10 cellular contexts compared by ENCODE assay signal in genomic region chr12:45231515-45232145, GRCh38. TPM values are rescaled to one million over a fixed set of nuclear protein-coding genes. Genes with fewer than 3 reads are reported as not detected.
DNase-seq lines count a peak whose midpoint lies in the region; ATAC-seq, FAIRE-seq and TF ChIP-seq lines count a peak whose summit lies in the region.
"Had no signal": no experiment of that assay in that cellular context is flagged by ENCODE, and none has a peak within 500 bp of the region (broad histone marks: within the 10 kb centered on the region; RNA-seq: fewer than 3 reads in every experiment).

No MANE protein-coding gene starts in this region.

- H3K9me3 Mint-ChIP-seq in activated naive CD4-positive, alpha-beta T cell treated with anti-CD3 and anti-CD28 coated beads for 36 hours, result peaks cover under 1% of the 10 kb centered on the region

- H3K27me3 ChIP-seq in Panc1 (ENCODE audit: control insufficient read depth, insufficient read depth, low read length) (no peaks in the 10 kb centered on the region), endothelial cell of umbilical vein (ENCODE audit: control insufficient read depth in 2 of 2, insufficient read depth in 2 of 2, low read length in 2 of 2) (no peaks in the 10 kb centered on the region), rectal smooth muscle tissue (ENCODE audit: control insufficient read depth, insufficient read depth, low read length) (no peaks in the 10 kb centered on the region), ovary (no peaks in the 10 kb centered on the region), spleen (replicated peaks in 1 of 7) (no peaks in the 10 kb centered on the region)

- H3K4me1 Mint-ChIP-seq in activated naive CD4-positive, alpha-beta T cell treated with anti-CD3 and anti-CD28 coated beads for 36 hours (ENCODE audit: low read depth), result peaks cover 60% of the 10 kb centered on the region

- POLR2A ChIA-PET in Panc1 (lab: Charles Lee) (interaction anchor here (0.6 to 1.0 kb wide), 2 partner anchors 13 to 16 kb away, joined by 3 to 8 read pairs; no protein-coding TSS in a partner anchor), endothelial cell of umbilical vein (lab: Charles Lee) (interaction anchor here (1.9 kb wide), 1 partner anchor 13 kb away, joined by 4 read pairs; no protein-coding TSS in a partner anchor)

- TF ChIP-seq CTCF in Panc1 (IDR thresholded peaks at IDR 0.05) (no peak), endothelial cell of umbilical vein (IDR thresholded peaks at IDR 0.05; ENCODE audit: extremely low read depth in 1 of 2, insufficient read depth in 1 of 2, low read depth in 1 of 2, low read length in 2 of 2) (no peak), ovary (IDR thresholded peaks at IDR 0.05) (no peak), spleen (IDR thresholded peaks at IDR 0.05 in 8 of 11, conservative IDR thresholded peaks at IDR 0.05 in 3 of 11) (no peak)

- CTCF ChIA-PET in Panc1 (lab: Charles Lee), result no interaction called here
- CTCF ChIA-PET in endothelial cell of umbilical vein (lab: Charles Lee), result interaction anchor here (0.9 to 4.5 kb wide), 7 partner anchors 10 to 157 kb away, joined by 3 to 44 read pairs (median 3); no protein-coding TSS in a partner anchor
- CTCF ChIA-PET in activated naive CD4-positive, alpha-beta T cell treated with anti-CD3 and anti-CD28 coated beads for 36 hours (lab: Charles Lee), result interaction anchor here (0.7 to 2.4 kb wide), 2 partner anchors 16 to 18 kb away, joined by 3 to 7 read pairs; partner anchors contain the start of gene ANO6

- H3K79me2 ChIP-seq in endothelial cell of umbilical vein (ENCODE audit: control insufficient read depth, insufficient read depth, low read length), result peaks cover 45% of the 10 kb centered on the region

- peaks cover under 1% of the 10 kb centered on the region for H3K36me3 Mint-ChIP-seq in activated naive CD4-positive, alpha-beta T cell treated with anti-CD3 and anti-CD28 coated beads for 36 hours (ENCODE audit: low read depth)

- H3K9me3 ChIP-seq in Panc1 (ENCODE audit: control insufficient read depth, insufficient read depth, low read depth, low read length) (no peaks in the 10 kb centered on the region), endothelial cell of umbilical vein (replicated peaks; ENCODE audit: control insufficient read depth, insufficient read depth, low read length) (no peaks in the 10 kb centered on the region), ovary (no peaks in the 10 kb centered on the region), spleen (no peaks in the 10 kb centered on the region)

- H3K27ac ChIP-seq in Panc1 (ENCODE audit: low read length) (peak overlapping the region; percentile 99), endothelial cell of umbilical vein (ENCODE audit: insufficient read depth, low read depth, low read length) (peak overlapping the region; percentile 100), rectal smooth muscle tissue (ENCODE audit: low read depth, low read length) (peak overlapping the region; percentile 78), ovary (no peak overlapping the region), spleen (no peak overlapping the region)

- no peaks in the 10 kb centered on the region for H3K9me1 ChIP-seq in endothelial cell of umbilical vein (replicated peaks; ENCODE audit: control insufficient read depth, extremely low read depth, insufficient read depth, low read length)

- TF ChIP-seq POLR2A in endothelial cell of umbilical vein (IDR thresholded peaks at IDR 0.05; ENCODE audit: low read depth, low read length) (no peak), ovary (IDR thresholded peaks at IDR 0.05) (no peak), spleen (IDR thresholded peaks at IDR 0.05) (no peak)

- TF ChIP-seq EP300 in ovary (IDR thresholded peaks at IDR 0.05), result no peak

- DNase-seq in GM04504 (ENCODE audit: low read depth) (peak; percentile 57), Panc1 (ENCODE audit: low read depth, low spot score) (no peak), endothelial cell of umbilical vein (ENCODE audit: low read depth, low spot score) (peak; percentile 82), ovary (no peak), spleen (no peak)
- DNase-seq in activated naive CD4-positive, alpha-beta T cell treated with anti-CD3 and anti-CD28 coated beads for 36 hours, result no peak
- DNase-seq: activated CD4-positive, alpha-beta T cell treated with anti-CD3 and anti-CD28 coated beads for 4 hours; small intestine had no signal

- H3K27me3 Mint-ChIP-seq in activated naive CD4-positive, alpha-beta T cell treated with anti-CD3 and anti-CD28 coated beads for 36 hours (ENCODE audit: low read depth), result no peaks in the 10 kb centered on the region

- intact Hi-C loops in Panc1 (cut with micrococcal nuclease; ENCODE audit: unreplicated experiment), result no loop called here
- intact Hi-C loops in endothelial cell of umbilical vein (cut with micrococcal nuclease), result loop anchor here (2.0 kb wide), 1 partner anchor 39 kb away; no protein-coding TSS in a partner anchor
- intact Hi-C loops in ovary (cut with DNase I), result loop anchor here in 1 of 4 donors (10.0 kb wide), 1 partner anchor 53 kb away; no protein-coding TSS in a partner anchor
- intact Hi-C loops in spleen (cut with DNase I; ENCODE audit: low total_unique reads), result no loop called here
- intact Hi-C loops in activated naive CD4-positive, alpha-beta T cell treated with anti-CD3 and anti-CD28 coated beads for 36 hours (cut with micrococcal nuclease), result loop anchor here (5.0 to 10.0 kb wide), 5 partner anchors 286 to 1563 kb away; no protein-coding TSS in a partner anchor

- H3K36me3 ChIP-seq in Panc1 (ENCODE audit: control insufficient read depth, insufficient read depth, low read length) (no peaks in the 10 kb centered on the region), endothelial cell of umbilical vein (ENCODE audit: control insufficient read depth in 2 of 2, extremely low read depth in 1 of 2, insufficient read depth in 2 of 2, low read length in 2 of 2) (no peaks in the 10 kb centered on the region), rectal smooth muscle tissue (ENCODE audit: control insufficient read depth, insufficient read depth, low read length) (no peaks in the 10 kb centered on the region), ovary (no peaks in the 10 kb centered on the region), spleen (peaks cover 0 to 12% (median 0%) of the 10 kb centered on the region in 6 donors)

- dilution Hi-C loops in endothelial cell of umbilical vein (cut with MboI; ENCODE audit: extremely low pct_ligation_motif_present, low sequenced_read_pairs), result no loop called here

- 22 to 31% (median 31%) methylated on average over 3 of the region's 3 CpGs for WGBS in ovary, 3 donors
- 76 to 88% (median 85%) methylated on average over 3 of the region's 3 CpGs for WGBS in spleen, 5 donors

- no peak overlapping the region for H2AFZ ChIP-seq in endothelial cell of umbilical vein (ENCODE audit: low read depth, low read length)

- FAIRE-seq in endothelial cell of umbilical vein (lab: Jason Lieb, UNC), result peak; percentile 61
- FAIRE-seq: small intestine had no signal

- BruUV-seq in Panc1 (replicated peaks; lab: Mats Ljungman, UMichigan) (no TSS peak), endothelial cell of umbilical vein (replicated peaks; lab: Mats Ljungman, UMichigan) (no TSS peak)

- H3K4me3 ChIP-seq in Panc1 (ENCODE audit: low read depth in 2 of 2, low read length in 2 of 2), result 0 out of 4 replicates have a peak overlapping the region, but pooled peaks of 1 of the 2 experiments have one; percentile 6
- H3K4me3 ChIP-seq in endothelial cell of umbilical vein (replicated peaks in 1 of 3; ENCODE audit: insufficient read depth in 1 of 3, low read depth in 1 of 3, low read length in 3 of 3), result no peak overlapping the region
- H3K4me3 ChIP-seq in rectal smooth muscle tissue (ENCODE audit: low read length), result no peak overlapping the region
- H3K4me3 ChIP-seq in ovary, result no peak overlapping the region
- no peak overlapping the region for H3K4me3 ChIP-seq in spleen

- in situ Hi-C loops in Panc1 (cut with HindIII; ENCODE audit: low pct_unique_long_range_greater_than_20kb, low sequenced_read_pairs), result no loop called here

- H4K20me1 ChIP-seq in endothelial cell of umbilical vein (replicated peaks; ENCODE audit: control insufficient read depth, extremely low read depth, insufficient read depth, low read length), result no peaks in the 10 kb centered on the region

- peaks cover 70% of the 10 kb centered on the region for H3K4me1 ChIP-seq in Panc1 (ENCODE audit: control insufficient read depth, insufficient read depth, low read length)
- H3K4me1 ChIP-seq in endothelial cell of umbilical vein (ENCODE audit: control insufficient read depth, extremely low read depth, insufficient read depth, low read length), result peaks cover 52% of the 10 kb centered on the region
- peaks cover 52% of the 10 kb centered on the region for H3K4me1 ChIP-seq in rectal smooth muscle tissue (ENCODE audit: control insufficient read depth, insufficient read depth, low read length)
- peaks cover 16% of the 10 kb centered on the region for H3K4me1 ChIP-seq in ovary (ENCODE audit: insufficient read depth)
- H3K4me1 ChIP-seq in spleen, result peaks cover 0 to 40% (median 24%) of the 10 kb centered on the region in 6 donors

- H3K4me2 ChIP-seq in endothelial cell of umbilical vein (ENCODE audit: insufficient read depth, low read length), result peak overlapping the region; percentile 39

- ATAC-seq in Panc1, result no peak
- no peak for ATAC-seq in GM21390 (IDR thresholded peaks at IDR 0.05; ENCODE audit: unreplicated experiment)

- no peak overlapping the region for H3K4me3 Mint-ChIP-seq in activated naive CD4-positive, alpha-beta T cell treated with anti-CD3 and anti-CD28 coated beads for 36 hours

- H3K27ac Mint-ChIP-seq in activated naive CD4-positive, alpha-beta T cell treated with anti-CD3 and anti-CD28 coated beads for 36 hours, result no peak overlapping the region

- H3K9ac ChIP-seq in endothelial cell of umbilical vein (replicated peaks; ENCODE audit: extremely low read depth, insufficient read depth, low read length), result peak overlapping the region; percentile 84
- H3K9ac ChIP-seq in rectal smooth muscle tissue (ENCODE audit: low read length), result no peak overlapping the region

RNA-seq across cellular contexts. Expression of gene ANO6, which starts 15.7 kb away (rescaled TPM):
- total RNA-seq in Panc1 (2021; ENCODE audit: unreplicated experiment), result 120 TPM
- 63.7 TPM for polyA plus RNA-seq in Panc1 (2012; ENCODE audit: insufficient read length)
- total RNA-seq in endothelial cell of umbilical vein, result 67.6 and 70.1 TPM in 2 replicates
- 18.7 and 21.3 TPM in 2 replicates for polyA plus RNA-seq in endothelial cell of umbilical vein
- 22.5 and 24.0 TPM in 2 replicates for polyA plus RNA-seq in endothelial cell of umbilical vein (2011; cell fraction: cytosol; rRNA removed)
- 27.7 and 28.1 TPM in 2 replicates for polyA plus RNA-seq in endothelial cell of umbilical vein (2011; cell fraction: nucleus; rRNA removed)
- polyA plus RNA-seq in endothelial cell of umbilical vein (2012), result 53.7 and 65.5 TPM in 2 replicates
- 60.4 and 63.6 TPM in 2 replicates for polyA minus RNA-seq in endothelial cell of umbilical vein
- polyA minus RNA-seq in endothelial cell of umbilical vein (2011; cell fraction: cytosol; rRNA and poly(A)+ RNA removed), result 16.9 TPM
- 60.5 and 81.8 TPM in 2 replicates for polyA minus RNA-seq in endothelial cell of umbilical vein (2011; cell fraction: nucleus; rRNA and poly(A)+ RNA removed)
- total RNA-seq in ovary, result 10 to 100 TPM; 52.8 to 83.0 (median 63.2) TPM
- polyA plus RNA-seq in ovary, result 10 to 100 TPM; 38.8 to 88.5 TPM
- total RNA-seq in spleen, result 10 to 100 TPM; 29.7 to 38.5 (median 33.0) TPM
- polyA plus RNA-seq in spleen, result 1 to 10 TPM; 2.3 to 4.3 (median 3.7) TPM
- 10 to 100 TPM; 12.9 to 14.6 TPM for total RNA-seq in activated naive CD4-positive, alpha-beta T cell treated with anti-CD3 and anti-CD28 coated beads for 36 hours

Comparison
In these comparisons a context has a peak if more than half of its experiments do, and no peak if none do; other contexts are left out.
1. DNase-seq: peak in GM04504 (single experiment) and endothelial cell of umbilical vein (single experiment); none in Panc1 (single experiment), ovary (0 of 5), spleen (single experiment) and activated naive CD4-positive, alpha-beta T cell treated with anti-CD3 and anti-CD28 coated beads for 36 hours (single experiment).
2. H3K27ac ChIP-seq: peak in Panc1 (single experiment), endothelial cell of umbilical vein (single experiment) and rectal smooth muscle tissue (single experiment); none in ovary (0 of 2) and spleen (0 of 8).
3. intact Hi-C loops: an anchor here in endothelial cell of umbilical vein (2.0 kb wide) and activated naive CD4-positive, alpha-beta T cell treated with anti-CD3 and anti-CD28 coated beads for 36 hours (5.0 to 10.0 kb wide); none called in Panc1 and spleen.